Comparison of ENCODE assay signal across 8 cellular contexts in the genomic region with DNA sequence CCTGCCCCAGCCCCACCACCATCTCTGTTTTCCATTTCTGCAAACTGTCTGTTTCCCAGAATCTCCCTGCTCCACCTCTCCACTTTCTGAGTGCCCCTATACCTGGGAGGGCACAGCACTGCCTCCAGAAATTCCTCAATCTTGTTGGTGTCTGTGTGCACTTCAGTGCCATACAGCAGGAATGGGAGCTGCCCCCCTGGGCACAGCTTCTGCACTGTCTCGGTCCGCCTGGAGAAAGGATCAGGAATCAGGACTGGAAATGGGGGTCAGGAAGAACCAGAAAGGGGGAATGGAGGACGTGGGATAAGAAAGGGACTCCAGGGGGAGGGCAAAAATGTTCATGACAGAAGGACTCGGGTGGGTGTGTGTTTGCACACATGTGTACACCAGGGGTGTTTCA. TPM values are rescaled to one million over a fixed set of nuclear protein-coding genes. Genes with fewer than 3 reads are reported as not detected.
DNase-seq lines count a peak whose midpoint lies in the region; ATAC-seq and TF ChIP-seq lines count a peak whose summit lies in the region.
"Had no signal": no experiment of that assay in that cellular context is flagged by ENCODE, and none has a peak within 500 bp of the region (broad histone marks: within the 10 kb centered on the region; RNA-seq: fewer than 3 reads in every experiment).

No MANE protein-coding gene starts in this region.

- peak overlapping the region; percentile 98 for H3K4me3 ChIP-seq in endodermal cell (ENCODE audit: low read length)

- WGBS in endodermal cell (ENCODE audit: insufficient coverage in 1 of 2, insufficient read length in 1 of 2), 2 experiments = 91 to 96% methylated on average over 4 of the region's 4 CpGs

- H3K27me3 ChIP-seq in endodermal cell (ENCODE audit: control insufficient read depth, insufficient read depth, low read length, poor library complexity, severe bottlenecking) = no peaks in the 10 kb centered on the region

- no peak overlapping the region for H3K27ac ChIP-seq in endodermal cell (ENCODE audit: low read depth, low read length)

- H3K9ac ChIP-seq in endodermal cell (ENCODE audit: extremely low read depth, low read length, poor library complexity, severe bottlenecking) = no peak overlapping the region
- H3K9ac ChIP-seq: parathyroid adenoma had no signal

- peak overlapping the region; percentile 98 for H3K4me3 Mint-ChIP-seq in activated CD4-positive, alpha-beta T cell treated with anti-CD3 and anti-CD28 coated beads, Interleukin-2, amount 10 ng/mL, durations not matched to agents 24 days and 14 days
- H3K4me3 Mint-ChIP-seq in endodermal cell = peak overlapping the region; percentile 99
- peak overlapping the region; percentile 50 to 95 for H3K4me3 Mint-ChIP-seq in stimulated activated naive CD8-positive, alpha-beta T cell treated with anti-CD3 and anti-CD28 coated beads, Interleukin-15, amount 100 ng/mL, for 72 hours

- H3K4me1 Mint-ChIP-seq in activated CD4-positive, alpha-beta T cell treated with anti-CD3 and anti-CD28 coated beads, Interleukin-2, amount 10 ng/mL, durations not matched to agents 24 days and 14 days = peaks cover 57% of the 10 kb centered on the region
- H3K4me1 Mint-ChIP-seq in endodermal cell = peaks cover 42% of the 10 kb centered on the region
- peaks cover 72% of the 10 kb centered on the region for H3K4me1 Mint-ChIP-seq in stimulated activated naive CD8-positive, alpha-beta T cell treated with anti-CD3 and anti-CD28 coated beads, Interleukin-15, amount 100 ng/mL, for 72 hours

- DNase-seq in activated CD4-positive, alpha-beta T cell treated with anti-CD3 and anti-CD28 coated beads, Interleukin-2, amount 10 ng/mL, durations not matched to agents 24 days and 14 days = no peak
- no peak for DNase-seq in activated CD4-positive, alpha-beta T cell treated with anti-CD3 and anti-CD28 coated beads, Interleukin-2, amount 50 U/mL, for 1 hour
- DNase-seq in endodermal cell (no peak), DMS153 treated with DMSO at 0.1 percent for 48 hours (lab: John Stamatoyannopoulos, UW; ENCODE audit: unreplicated experiment) (no peak), omental fat pad (ENCODE audit: low spot score) (no peak)
- DNase-seq in stimulated activated naive CD8-positive, alpha-beta T cell treated with anti-CD3 and anti-CD28 coated beads, Interleukin-15, amount 100 ng/mL, for 72 hours = no peak

- intact Hi-C loops in activated CD4-positive, alpha-beta T cell treated with anti-CD3 and anti-CD28 coated beads, Interleukin-2, amount 10 ng/mL, durations not matched to agents 24 days and 14 days (cut with micrococcal nuclease) = loop anchor here (2.0 to 10.0 kb wide), 3 partner anchors 101 to 1581 kb away; partner anchors contain the start of genes HSD17B8, RING1, RXRB and SLC39A7

- H3K9me3 ChIP-seq in endodermal cell (ENCODE audit: control insufficient read depth, low read length) = no peaks in the 10 kb centered on the region

- TF ChIP-seq CTCF in endodermal cell (conservative IDR thresholded peaks at IDR 0.05) (no peak), omental fat pad (IDR thresholded peaks at IDR 0.05) (no peak)

- H3K36me3 ChIP-seq in endodermal cell (ENCODE audit: control insufficient read depth, insufficient read depth, low read length) = peaks cover 44% of the 10 kb centered on the region

- no peaks in the 10 kb centered on the region for H3K9me3 Mint-ChIP-seq in activated CD4-positive, alpha-beta T cell treated with anti-CD3 and anti-CD28 coated beads, Interleukin-2, amount 10 ng/mL, durations not matched to agents 24 days and 14 days
- H3K9me3 Mint-ChIP-seq in endodermal cell = no peaks in the 10 kb centered on the region
- no peaks in the 10 kb centered on the region for H3K9me3 Mint-ChIP-seq in stimulated activated naive CD8-positive, alpha-beta T cell treated with anti-CD3 and anti-CD28 coated beads, Interleukin-15, amount 100 ng/mL, for 72 hours

- no peaks in the 10 kb centered on the region for H3K27me3 Mint-ChIP-seq in activated CD4-positive, alpha-beta T cell treated with anti-CD3 and anti-CD28 coated beads, Interleukin-2, amount 10 ng/mL, durations not matched to agents 24 days and 14 days
- no peaks in the 10 kb centered on the region for H3K27me3 Mint-ChIP-seq in endodermal cell (ENCODE audit: insufficient read depth)
- H3K27me3 Mint-ChIP-seq in stimulated activated naive CD8-positive, alpha-beta T cell treated with anti-CD3 and anti-CD28 coated beads, Interleukin-15, amount 100 ng/mL, for 72 hours = no peaks in the 10 kb centered on the region

- peaks cover 15% of the 10 kb centered on the region for H3K4me1 ChIP-seq in endodermal cell (ENCODE audit: control insufficient read depth, insufficient read depth, low read length)

- peak overlapping the region; percentile 59 for H3K27ac Mint-ChIP-seq in activated CD4-positive, alpha-beta T cell treated with anti-CD3 and anti-CD28 coated beads, Interleukin-2, amount 10 ng/mL, durations not matched to agents 24 days and 14 days
- peak overlapping the region; percentile 93 for H3K27ac Mint-ChIP-seq in endodermal cell
- peak overlapping the region; percentile 35 to 74 for H3K27ac Mint-ChIP-seq in stimulated activated naive CD8-positive, alpha-beta T cell treated with anti-CD3 and anti-CD28 coated beads, Interleukin-15, amount 100 ng/mL, for 72 hours

- no peak for ATAC-seq in stimulated activated naive CD8-positive, alpha-beta T cell treated with anti-CD3 and anti-CD28 coated beads, Interleukin-15, amount 100 ng/mL, for 72 hours
- no peak for ATAC-seq in omental fat pad (ENCODE audit: low FRiP score)

- peaks cover 48% of the 10 kb centered on the region for H3K36me3 Mint-ChIP-seq in activated CD4-positive, alpha-beta T cell treated with anti-CD3 and anti-CD28 coated beads, Interleukin-2, amount 10 ng/mL, durations not matched to agents 24 days and 14 days (ENCODE audit: low read depth)
- peaks cover 37% of the 10 kb centered on the region for H3K36me3 Mint-ChIP-seq in endodermal cell (ENCODE audit: low read depth)

RNA-seq across cellular contexts. Expression of gene CLIC1, which starts 2.6 kb away (rescaled TPM):
- total RNA-seq in activated CD4-positive, alpha-beta T cell treated with anti-CD3 and anti-CD28 coated beads, Interleukin-2, amount 10 ng/mL, durations not matched to agents 24 days and 14 days = 385 TPM in 2 replicates
- total RNA-seq in endodermal cell (100 to 1,000 TPM; 289 to 380 TPM), omental fat pad (100 to 1,000 TPM; 244 to 443 (median 336) TPM)
- 265 TPM for polyA plus RNA-seq in endodermal cell (2013, experiment 1 of 2)
- 271 TPM for polyA plus RNA-seq in endodermal cell (2013, experiment 2 of 2)

RNA-seq across cellular contexts. Expression of gene DDAH2, which starts 4.6 kb away (rescaled TPM):
- 4.8 and 5.6 TPM in 2 replicates for total RNA-seq in activated CD4-positive, alpha-beta T cell treated with anti-CD3 and anti-CD28 coated beads, Interleukin-2, amount 10 ng/mL, durations not matched to agents 24 days and 14 days
- 100 to 1,000 TPM; 150 to 153 TPM for total RNA-seq in endodermal cell
- 230 TPM for polyA plus RNA-seq in endodermal cell (2013, experiment 1 of 2)
- polyA plus RNA-seq in endodermal cell (2013, experiment 2 of 2) = 222 TPM
- 100 to 1,000 TPM; 103 to 148 (median 115) TPM for total RNA-seq in omental fat pad

RNA-seq across cellular contexts. Expression of gene MSH5, which starts 6.1 kb away (rescaled TPM):
- total RNA-seq in activated CD4-positive, alpha-beta T cell treated with anti-CD3 and anti-CD28 coated beads, Interleukin-2, amount 10 ng/mL, durations not matched to agents 24 days and 14 days = 87.8 and 99.6 TPM in 2 replicates
- 10 to 100 TPM; 35.7 to 57.2 TPM for total RNA-seq in endodermal cell
- 61.1 TPM for polyA plus RNA-seq in endodermal cell (2013, experiment 1 of 2)
- polyA plus RNA-seq in endodermal cell (2013, experiment 2 of 2) = 49.7 TPM
- total RNA-seq in omental fat pad = 10 to 100 TPM in 1 of 4 donors, 1 to 10 TPM in 3; 5.4 to 17.0 (median 7.3) TPM

RNA-seq across cellular contexts. Expression of gene MPIG6B, which starts 10.6 kb away (rescaled TPM):
- not detected in 2 replicates for total RNA-seq in activated CD4-positive, alpha-beta T cell treated with anti-CD3 and anti-CD28 coated beads, Interleukin-2, amount 10 ng/mL, durations not matched to agents 24 days and 14 days
- not detected for total RNA-seq in endodermal cell
- polyA plus RNA-seq in endodermal cell (2013, experiment 1 of 2) = not detected
- polyA plus RNA-seq in endodermal cell (2013, experiment 2 of 2) = not detected
- under 1 TPM in 1 of 4 donors, not detected in 3; 0.84 TPM for total RNA-seq in omental fat pad
- total RNA-seq: NCI-H460 had no signal

RNA-seq across cellular contexts. Expression of gene LY6G6C, which starts 12.2 kb away (rescaled TPM):
- not detected in 2 replicates for total RNA-seq in activated CD4-positive, alpha-beta T cell treated with anti-CD3 and anti-CD28 coated beads, Interleukin-2, amount 10 ng/mL, durations not matched to agents 24 days and 14 days
- under 1 TPM; 0.29 to 0.38 TPM for total RNA-seq in endodermal cell
- 1.1 TPM for polyA plus RNA-seq in endodermal cell (2013, experiment 1 of 2)
- 1.4 TPM for polyA plus RNA-seq in endodermal cell (2013, experiment 2 of 2)
- total RNA-seq in omental fat pad = under 1 TPM in 1 of 4 donors, not detected in 3; 0.74 TPM
- total RNA-seq: NCI-H460 had no signal

Comparison
In these comparisons a context has a peak if more than half of its experiments do, and no peak if none do; other contexts are left out.
1. RNA of gene DDAH2, which starts 4.6 kb away (total RNA-seq): 150 to 153 TPM in endodermal cell and 103 to 148 TPM in omental fat pad; 4.8 to 5.6 TPM in activated CD4-positive, alpha-beta T cell treated with anti-CD3 and anti-CD28 coated beads, Interleukin-2, amount 10 ng/mL, durations not matched to agents 24 days and 14 days; every median in the first group is over 10 times any median in the second.
2. Peak in every context shown above with its lines, with median percentiles within 50 percentile points of each other: H3K27ac Mint-ChIP-seq and H3K4me3 Mint-ChIP-seq.